ENCODE assay signal across 9 cellular contexts in genomic region chr2:216491757-216492635, GRCh38.
DNase-seq lines count a peak whose midpoint lies in the region; ATAC-seq and TF ChIP-seq lines count a peak whose summit lies in the region.
"Had no signal": no experiment of that assay in that cellular context is flagged by ENCODE, and none has a peak within 500 bp of the region (broad histone marks: within the 10 kb centered on the region; RNA-seq: fewer than 3 reads in every experiment).

No MANE protein-coding gene starts in this region.

- H3K27ac Mint-ChIP-seq in stimulated activated naive B cell treated with anti-CD40 and anti-IgM and Interleukin-4, amounts not matched to agents 10 μg/mL and 1 μg/mL and 100 μg/mL, for 72 hours: peak overlapping the region; percentile 84

- H3K9me3 ChIP-seq in OCI-LY3 (ENCODE audit: insufficient read depth, low read length): no peaks in the 10 kb centered on the region
- H3K9me3 ChIP-seq: A549 had no signal

- H3K27me3 Mint-ChIP-seq in stimulated activated naive B cell treated with anti-CD40 and anti-IgM and Interleukin-4, amounts not matched to agents 10 μg/mL and 1 μg/mL and 100 μg/mL, for 72 hours: no peaks in the 10 kb centered on the region

- peak overlapping the region; percentile 69 for H2AFZ ChIP-seq in OCI-LY3 (ENCODE audit: low read depth, low read length)

- H3K9ac ChIP-seq in OCI-LY3 (ENCODE audit: low read length): no peak overlapping the region

- ATAC-seq in HG03045 (IDR thresholded peaks at IDR 0.05; ENCODE audit: unreplicated experiment): peak; percentile 94
- ATAC-seq in stimulated activated naive B cell treated with anti-CD40 and anti-IgM and Interleukin-4, amounts not matched to agents 10 μg/mL and 1 μg/mL and 100 μg/mL, for 72 hours (replicated peaks): peak; percentile 84 to 85

- peak overlapping the region; percentile 35 to 51 for H3K4me3 Mint-ChIP-seq in stimulated activated naive B cell treated with anti-CD40 and anti-IgM and Interleukin-4, amounts not matched to agents 10 μg/mL and 1 μg/mL and 100 μg/mL, for 72 hours

- no peak overlapping the region for H3K27ac ChIP-seq in OCI-LY3 (ENCODE audit: low read length)

- H4K20me1 ChIP-seq in OCI-LY3 (ENCODE audit: insufficient read depth, low read length): no peaks in the 10 kb centered on the region

- no peak overlapping the region for H3K4me3 ChIP-seq in OCI-LY3 (ENCODE audit: low read length)
- H3K4me3 ChIP-seq: A549 had no signal

- peaks cover 22% of the 10 kb centered on the region for H3K4me1 ChIP-seq in OCI-LY3 (ENCODE audit: low read length)

- no peaks in the 10 kb centered on the region for H3K27me3 ChIP-seq in OCI-LY3 (ENCODE audit: low read depth, low read length)

- no peaks in the 10 kb centered on the region for H3K79me2 ChIP-seq in OCI-LY3 (ENCODE audit: low read length)

- no peak for TF ChIP-seq CTCF in OCI-LY3 (IDR thresholded peaks at IDR 0.05; ENCODE audit: low read depth, low read length)

- DNase-seq in NCI-H2171 treated with DMSO at 0.1 percent for 48 hours (lab: John Stamatoyannopoulos, UW): peak; percentile 35
- DNase-seq in NCI-H2171 (lab: John Stamatoyannopoulos, UW): no peak
- DNase-seq in stimulated activated naive B cell treated with anti-CD40 and anti-IgM and Interleukin-4, amounts not matched to agents 10 μg/mL and 1 μg/mL and 100 μg/mL, for 72 hours: peak; percentile 31
- no peak for DNase-seq in activated gamma-delta T cell treated with Interleukin-2 at 50 U/mL for 16 hours
- no peak for DNase-seq in dedifferentiated amniotic fluid mesenchymal stem cell (ENCODE audit: extremely low spot score)
- no peak for DNase-seq in activated CD4-positive, alpha-beta T cell treated with anti-CD3 and anti-CD28 coated beads for 4 hours

- peaks cover 0 to 1% of the 10 kb centered on the region in 2 donors for H3K9me3 Mint-ChIP-seq in stimulated activated naive B cell treated with anti-CD40 and anti-IgM and Interleukin-4, amounts not matched to agents 10 μg/mL and 1 μg/mL and 100 μg/mL, for 72 hours

- no peaks in the 10 kb centered on the region for H3K36me3 ChIP-seq in OCI-LY3 (replicated peaks; ENCODE audit: low read depth, low read length)

- peak overlapping the region; percentile 12; the same call in 1 of the 2 replicates for H3K4me2 ChIP-seq in OCI-LY3 (ENCODE audit: low read length)
- H3K4me2 ChIP-seq: A549 had no signal

- peaks cover 17 to 27% of the 10 kb centered on the region in 2 donors for H3K4me1 Mint-ChIP-seq in stimulated activated naive B cell treated with anti-CD40 and anti-IgM and Interleukin-4, amounts not matched to agents 10 μg/mL and 1 μg/mL and 100 μg/mL, for 72 hours

- peaks cover 0 to 2% of the 10 kb centered on the region in 2 donors for H3K36me3 Mint-ChIP-seq in stimulated activated naive B cell treated with anti-CD40 and anti-IgM and Interleukin-4, amounts not matched to agents 10 μg/mL and 1 μg/mL and 100 μg/mL, for 72 hours

Comparison
In these comparisons a context has a peak if more than half of its experiments do, and no peak if none do; other contexts are left out.
1. DNase-seq: peak in NCI-H2171 treated with DMSO at 0.1 percent for 48 hours (single experiment) and stimulated activated naive B cell treated with anti-CD40 and anti-IgM and Interleukin-4, amounts not matched to agents 10 μg/mL and 1 μg/mL and 100 μg/mL, for 72 hours (single experiment); none in NCI-H2171 (single experiment), activated gamma-delta T cell treated with Interleukin-2 at 50 U/mL for 16 hours (single experiment), dedifferentiated amniotic fluid mesenchymal stem cell (single experiment) and activated CD4-positive, alpha-beta T cell treated with anti-CD3 and anti-CD28 coated beads for 4 hours (0 of 2).